ENCODE assay signal across 10 cellular contexts in genomic region chr6:139030211-139030530, GRCh38. TPM values are rescaled to one million over a fixed set of nuclear protein-coding genes. Genes with fewer than 3 reads are reported as not detected.
DNase-seq lines count a peak whose midpoint lies in the region; ATAC-seq and TF ChIP-seq lines count a peak whose summit lies in the region.
"Had no signal": no experiment of that assay in that cellular context is flagged by ENCODE, and none has a peak within 500 bp of the region (broad histone marks: within the 10 kb centered on the region; RNA-seq: fewer than 3 reads in every experiment).

No MANE protein-coding gene starts in this region.

- intact Hi-C loops in CD4-positive, alpha-beta T cell (cut with DNase I, micrococcal nuclease): loop anchor here in 1 of 2 experiments (5.0 kb wide), 1 partner anchor 142 kb away; no protein-coding TSS in a partner anchor
- intact Hi-C loops in naive thymus-derived CD4-positive, alpha-beta T cell (cut with micrococcal nuclease): loop anchor here in 1 of 2 donors (2.0 kb wide), 1 partner anchor 335 kb away; no protein-coding TSS in a partner anchor
- intact Hi-C loops in gastrocnemius medialis (cut with DNase I; ENCODE audit: low total_unique reads): loop anchor here (5.0 kb wide), 1 partner anchor 102 kb away; no protein-coding TSS in a partner anchor

- no peaks in the 10 kb centered on the region for H3K27me3 Mint-ChIP-seq in CD4-positive, alpha-beta T cell
- no peaks in the 10 kb centered on the region for H3K27me3 Mint-ChIP-seq in naive thymus-derived CD4-positive, alpha-beta T cell
- H3K27me3 Mint-ChIP-seq: IgD-negative memory B cell had no signal

- in situ Hi-C loops in G401 (cut with HindIII; ENCODE audit: low sequenced_read_pairs) (no loop called here), gastrocnemius medialis (cut with MboI; ENCODE audit: low sequenced_read_pairs in 4 of 4) (no loop called here)

- POLR2A ChIA-PET in CD4-positive, alpha-beta T cell (lab: Charles Lee): interaction anchor here (0.6 to 6.0 kb wide), 19 partner anchors 8 to 344 kb away, joined by 3 to 48 read pairs (median 4); partner anchors contain the start of genes CITED2, HECA and REPS1
- POLR2A ChIA-PET in naive thymus-derived CD4-positive, alpha-beta T cell (lab: Charles Lee): interaction anchor here (0.5 to 4.5 kb wide), 15 partner anchors 9 to 344 kb away, joined by 3 to 22 read pairs (median 7); partner anchors contain the start of genes CITED2, HECA and REPS1

- H3K9me3 Mint-ChIP-seq in CD4-positive, alpha-beta T cell: no peaks in the 10 kb centered on the region
- no peaks in the 10 kb centered on the region for H3K9me3 Mint-ChIP-seq in naive thymus-derived CD4-positive, alpha-beta T cell
- H3K9me3 Mint-ChIP-seq: IgD-negative memory B cell had no signal

- no peaks in the 10 kb centered on the region for H3K9me3 ChIP-seq in CD4-positive, alpha-beta T cell (ENCODE audit: control insufficient read depth, low read length)
- H3K9me3 ChIP-seq in KOPT-K1 (ENCODE audit: insufficient read depth, low read length, poor library complexity, severe bottlenecking) (no peaks in the 10 kb centered on the region), duodenal mucosa (ENCODE audit: control insufficient read depth in 1 of 2, low read length in 2 of 2) (no peaks in the 10 kb centered on the region), gastrocnemius medialis (no peaks in the 10 kb centered on the region)
- no peaks in the 10 kb centered on the region for H3K9me3 ChIP-seq in naive thymus-derived CD4-positive, alpha-beta T cell (ENCODE audit: control insufficient read depth in 2 of 3, low read length in 3 of 3)

- peaks cover 42% of the 10 kb centered on the region for H3K36me3 Mint-ChIP-seq in CD4-positive, alpha-beta T cell (ENCODE audit: low read depth)
- peaks cover 0 to 19% (median 15%) of the 10 kb centered on the region in 5 donors for H3K36me3 Mint-ChIP-seq in naive thymus-derived CD4-positive, alpha-beta T cell
- H3K36me3 Mint-ChIP-seq: IgD-negative memory B cell had no signal

- no peak for TF ChIP-seq POLR2A in gastrocnemius medialis (IDR thresholded peaks at IDR 0.05)

- no peak overlapping the region for H3K27ac Mint-ChIP-seq in CD4-positive, alpha-beta T cell
- no peak overlapping the region for H3K27ac Mint-ChIP-seq in naive thymus-derived CD4-positive, alpha-beta T cell
- H3K27ac Mint-ChIP-seq: IgD-negative memory B cell had no signal

- H3K4me3 Mint-ChIP-seq in CD4-positive, alpha-beta T cell: no peak overlapping the region
- no peak overlapping the region for H3K4me3 Mint-ChIP-seq in naive thymus-derived CD4-positive, alpha-beta T cell
- H3K4me3 Mint-ChIP-seq: IgD-negative memory B cell had no signal

- H3K27me3 ChIP-seq in CD4-positive, alpha-beta T cell (ENCODE audit: control insufficient read depth, insufficient read depth, low read length): no peaks in the 10 kb centered on the region
- H3K27me3 ChIP-seq in duodenal mucosa (ENCODE audit: control insufficient read depth in 1 of 2, insufficient read depth in 2 of 2, low read length in 2 of 2): no peaks in the 10 kb centered on the region
- H3K27me3 ChIP-seq in naive thymus-derived CD4-positive, alpha-beta T cell (ENCODE audit: control insufficient read depth in 2 of 2, insufficient read depth in 2 of 2, low read length in 2 of 2): no peaks in the 10 kb centered on the region
- no peaks in the 10 kb centered on the region for H3K27me3 ChIP-seq in gastrocnemius medialis

- H3K4me3 ChIP-seq in duodenal mucosa (ENCODE audit: low read depth in 1 of 2, low read length in 2 of 2): peak overlapping the region; percentile 86 to 94
- H3K4me3 ChIP-seq in naive thymus-derived CD4-positive, alpha-beta T cell (ENCODE audit: low read length): peak overlapping the region; percentile 72
- peak overlapping the region in 2 of 4 donors; percentile 81 to 94 for H3K4me3 ChIP-seq in gastrocnemius medialis

- H3K9ac ChIP-seq in duodenal mucosa (ENCODE audit: low read depth in 1 of 2, low read length in 2 of 2): peak overlapping the region; percentile 81 to 82

- H3K36me3 ChIP-seq in KOPT-K1 (ENCODE audit: insufficient read depth, low read length) (peaks cover 27% of the 10 kb centered on the region), duodenal mucosa (ENCODE audit: control insufficient read depth in 1 of 2, insufficient read depth in 2 of 2, low read length in 2 of 2) (peaks cover 0 to 13% of the 10 kb centered on the region in 2 donors), gastrocnemius medialis (no peaks in the 10 kb centered on the region)
- H3K36me3 ChIP-seq in naive thymus-derived CD4-positive, alpha-beta T cell (ENCODE audit: control insufficient read depth in 2 of 3, insufficient read depth in 3 of 3, low read length in 3 of 3): peaks cover 0 to 19% (median 0%) of the 10 kb centered on the region in 3 experiments

- H3K4me1 ChIP-seq in duodenal mucosa (ENCODE audit: control insufficient read depth in 1 of 2, insufficient read depth in 2 of 2, low read length in 2 of 2) (peaks cover 10 to 25% of the 10 kb centered on the region in 2 donors), gastrocnemius medialis (peaks cover 0 to 7% of the 10 kb centered on the region in 2 donors)
- H3K4me1 ChIP-seq in naive thymus-derived CD4-positive, alpha-beta T cell (ENCODE audit: control insufficient read depth in 2 of 2, insufficient read depth in 2 of 2, low read length in 2 of 2): peaks cover 3 to 18% of the 10 kb centered on the region in 2 donors

- peak overlapping the region; percentile 90 for H3K27ac ChIP-seq in CD4-positive, alpha-beta T cell (ENCODE audit: low read depth, low read length)
- peak overlapping the region; percentile 92 for H3K27ac ChIP-seq in KOPT-K1 (ENCODE audit: low read depth, low read length, poor library complexity, severe bottlenecking)
- H3K27ac ChIP-seq in duodenal mucosa (ENCODE audit: low read depth, low read length): no peak overlapping the region
- peak overlapping the region; percentile 88 for H3K27ac ChIP-seq in naive thymus-derived CD4-positive, alpha-beta T cell (ENCODE audit: low read depth, low read length)
- peak overlapping the region in 1 of 4 donors; percentile 70 for H3K27ac ChIP-seq in gastrocnemius medialis

- no peak for ATAC-seq in CD4-positive, alpha-beta T cell (ENCODE audit: poor library complexity)
- ATAC-seq in naive thymus-derived CD4-positive, alpha-beta T cell: no peak
- ATAC-seq in HG03565 (IDR thresholded peaks at IDR 0.05; ENCODE audit: unreplicated experiment) (no peak), gastrocnemius medialis (no peak)

- CTCF ChIA-PET in CD4-positive, alpha-beta T cell (lab: Charles Lee): interaction anchor here (1.2 to 1.6 kb wide), 2 partner anchors 10 to 343 kb away, joined by 3 to 4 read pairs; no protein-coding TSS in a partner anchor
- CTCF ChIA-PET in naive thymus-derived CD4-positive, alpha-beta T cell (lab: Charles Lee): interaction anchor here (0.7 to 1.0 kb wide), 2 partner anchors 19 to 102 kb away, joined by 3 read pairs; no protein-coding TSS in a partner anchor

- peaks cover 38% of the 10 kb centered on the region for H3K4me1 Mint-ChIP-seq in CD4-positive, alpha-beta T cell (ENCODE audit: low read depth)
- H3K4me1 Mint-ChIP-seq in naive thymus-derived CD4-positive, alpha-beta T cell: peaks cover 13 to 43% (median 25%) of the 10 kb centered on the region in 7 donors

- DNase-seq in CD4-positive, alpha-beta T cell: no peak
- no peak for DNase-seq in naive thymus-derived CD4-positive, alpha-beta T cell
- DNase-seq in cerebellum (ENCODE audit: low spot score) (no peak), G401 (ENCODE audit: low spot score) (no peak), gastrocnemius medialis (no peak)
- DNase-seq: SHP77 treated with DMSO at 0.1 percent for 48 hours had no signal

- no peak for TF ChIP-seq CTCF in CD4-positive, alpha-beta T cell (IDR thresholded peaks at IDR 0.05)
- TF ChIP-seq CTCF in gastrocnemius medialis (IDR thresholded peaks at IDR 0.05 in 4 of 5, conservative IDR thresholded peaks at IDR 0.05 in 1 of 5): no peak

RNA-seq across cellular contexts. Expression of gene ABRACL, which starts 1.6 kb away (rescaled TPM):
- total RNA-seq in CD4-positive, alpha-beta T cell: 10 to 100 TPM; 36.8 to 40.6 TPM
- 100 to 1,000 TPM in 3 of 5 experiments, 10 to 100 TPM in 2; 39.5 to 137 (median 107) TPM for total RNA-seq in naive thymus-derived CD4-positive, alpha-beta T cell
- polyA plus RNA-seq in naive thymus-derived CD4-positive, alpha-beta T cell: 100 to 1,000 TPM; 183 to 216 TPM
- total RNA-seq in cerebellum: 17.4 TPM
- 46.0 and 72.8 TPM in 2 replicates for total RNA-seq in G401 (2014; rRNA removed; shearing (Covaris generic))
- total RNA-seq in gastrocnemius medialis: 1 to 10 TPM in 3 of 4 donors, not detected in 1; 1.5 to 3.0 (median 1.8) TPM

RNA-seq across cellular contexts. Expression of gene REPS1, which starts 42.1 kb away (rescaled TPM):
- total RNA-seq in CD4-positive, alpha-beta T cell: 10 to 100 TPM; 54.0 to 56.6 TPM
- total RNA-seq in naive thymus-derived CD4-positive, alpha-beta T cell: 10 to 100 TPM; 55.9 to 74.6 (median 69.7) TPM
- polyA plus RNA-seq in naive thymus-derived CD4-positive, alpha-beta T cell: 10 to 100 TPM; 24.7 to 48.2 TPM
- total RNA-seq in cerebellum: 103 TPM
- total RNA-seq in G401 (2014; rRNA removed; shearing (Covaris generic)): 38.8 and 46.0 TPM in 2 replicates
- 10 to 100 TPM; 14.8 to 21.6 (median 17.4) TPM for total RNA-seq in gastrocnemius medialis
